18 cellular contexts compared by ENCODE assay signal in genomic region chr11:30285416-30286121, GRCh38. TPM values are rescaled to one million over a fixed set of nuclear protein-coding genes. Genes with fewer than 3 reads are reported as not detected.
DNase-seq lines count a peak whose midpoint lies in the region; ATAC-seq, FAIRE-seq and TF ChIP-seq lines count a peak whose summit lies in the region.
"Had no signal": no experiment of that assay in that cellular context is flagged by ENCODE, and none has a peak within 500 bp of the region (broad histone marks: within the 10 kb centered on the region; RNA-seq: fewer than 3 reads in every experiment).

No MANE protein-coding gene starts in this region.

- in situ Hi-C loops in IMR-90 (cut with MboI; ENCODE audit: low sequenced_read_pairs) (no loop called here), K562 (cut with MboI) (no loop called here)

- TF ChIP-seq CTCF in IMR-90 (conservative IDR thresholded peaks at IDR 0.05; ENCODE audit: low read depth, low read length) (no peak), K562 (IDR thresholded peaks at IDR 0.05 in 2 of 3, conservative IDR thresholded peaks at IDR 0.05 in 1 of 3; ENCODE audit: insufficient read depth in 2 of 3, low read depth in 1 of 3, low read length in 3 of 3) (no peak), foreskin keratinocyte (conservative IDR thresholded peaks at IDR 0.05) (no peak), osteocyte (IDR thresholded peaks at IDR 0.05) (no peak)

- TF ChIP-seq RAD21 in IMR-90 (IDR thresholded peaks at IDR 0.05; ENCODE audit: low read length) (no peak), K562 (CRISPR knock-in tag; conservative IDR thresholded peaks at IDR 0.05 in 1 of 2, IDR thresholded peaks at IDR 0.05 in 1 of 2) (no peak)

- H3K23ac ChIP-seq in IMR-90 (ENCODE audit: low read depth, low read length) = no peak overlapping the region

- H3K14ac ChIP-seq in IMR-90 (replicated peaks; ENCODE audit: low read depth, low read length) = no peak overlapping the region

- H2AK9ac ChIP-seq in IMR-90 (replicated peaks; ENCODE audit: low read depth, low read length, poor library complexity) = no peak overlapping the region

- no peaks in the 10 kb centered on the region for H3K9me3 ChIP-seq in IMR-90 (ENCODE audit: control insufficient read depth, insufficient read depth, low read length)
- no peaks in the 10 kb centered on the region; the same call in 1 of the 2 replicates for H3K9me3 ChIP-seq in K562 (replicated peaks; ENCODE audit: control insufficient read depth, insufficient read depth, low read depth, low read length)
- H3K9me3 ChIP-seq: BLaER1, HAP-1 had no signal

- H3K56ac ChIP-seq in IMR-90 (ENCODE audit: extremely low read depth, insufficient read depth, low read length) = no peak overlapping the region

- H3K27me3 Mint-ChIP-seq in osteocyte (ENCODE audit: unreplicated experiment) (peaks cover 3% of the 10 kb centered on the region), T-cell (peaks cover 1 to 3% of the 10 kb centered on the region in 2 donors)
- H3K27me3 Mint-ChIP-seq: CD4-positive, alpha-beta memory T cell had no signal

- ATAC-seq in IMR-90 (ENCODE audit: low read depth) (no peak), K562 (no peak), foreskin keratinocyte (peak; percentile 64), T-cell (replicated peaks in 1 of 4) (no peak)

- H3K4me2 ChIP-seq in IMR-90 (ENCODE audit: low read depth, low read length) = no peak overlapping the region
- H3K4me2 ChIP-seq in K562 (ENCODE audit: insufficient read depth, low read length) = no peak overlapping the region
- H3K4me2 ChIP-seq: BLaER1 had no signal

- no peak overlapping the region for H2BK20ac ChIP-seq in IMR-90 (ENCODE audit: low read depth, low read length)

- H3K9ac ChIP-seq in IMR-90 (ENCODE audit: low read depth, low read length) = no peak overlapping the region
- no peak overlapping the region for H3K9ac ChIP-seq in K562 (ENCODE audit: insufficient read depth in 1 of 2, low read depth in 2 of 2, low read length in 2 of 2)
- H3K9ac ChIP-seq: BLaER1, GM23248 had no signal

- POLR2A ChIA-PET in IMR-90 (lab: Charles Lee; ENCODE audit: unreplicated experiment) = no interaction called here
- POLR2A ChIA-PET in K562 (lab: Yijun Ruan, JAX) = no interaction called here
- POLR2A ChIA-PET in T-cell (lab: Charles Lee) = no interaction called here

- BruUV-seq in IMR-90 (replicated peaks; lab: Mats Ljungman, UMichigan) (no TSS peak), K562 (replicated peaks; lab: Mats Ljungman, UMichigan) (no TSS peak)

- H2AK5ac ChIP-seq in IMR-90 (ENCODE audit: low read depth, low read length) = no peak overlapping the region

- no peak overlapping the region for H3K4ac ChIP-seq in IMR-90 (ENCODE audit: low read depth, low read length)

- H3K9me1 ChIP-seq in IMR-90 (ENCODE audit: insufficient read depth, low read length) (no peaks in the 10 kb centered on the region), K562 (ENCODE audit: control insufficient read depth, insufficient read depth, low read length) (no peaks in the 10 kb centered on the region)

- H2AFZ ChIP-seq in ACC112 (ENCODE audit: low read length, unreplicated experiment) (peak overlapping the region; percentile 24), IMR-90 (replicated peaks; ENCODE audit: low read length, poor library complexity) (no peak overlapping the region), K562 (ENCODE audit: low read depth, low read length) (no peak overlapping the region)
- H2AFZ ChIP-seq: GM23248 had no signal

- no peaks in the 10 kb centered on the region for H3K79me1 ChIP-seq in IMR-90 (ENCODE audit: low read depth in 1 of 2, low read length in 2 of 2)

- H3K4me3 Mint-ChIP-seq in osteocyte (ENCODE audit: unreplicated experiment) (no peak overlapping the region), T-cell (no peak overlapping the region)
- H3K4me3 Mint-ChIP-seq: CD14-positive monocyte; CD4-positive, alpha-beta memory T cell had no signal

- no peak for FAIRE-seq in K562 (lab: Jason Lieb, UNC)

- H2BK15ac ChIP-seq in IMR-90 (ENCODE audit: low read depth, low read length) = no peak overlapping the region

- H3K9me3 Mint-ChIP-seq in osteocyte (ENCODE audit: unreplicated experiment) (no peaks in the 10 kb centered on the region), T-cell (no peaks in the 10 kb centered on the region)

- no peak for TF ChIP-seq POLR2A in IMR-90 (IDR thresholded peaks at IDR 0.05; ENCODE audit: low read depth, low read length)
- no peak for TF ChIP-seq POLR2A in K562 (conservative IDR thresholded peaks at IDR 0.05)

- no peaks in the 10 kb centered on the region for H4K20me1 ChIP-seq in IMR-90 (ENCODE audit: insufficient read depth, low read length)
- no peaks in the 10 kb centered on the region for H4K20me1 ChIP-seq in K562 (replicated peaks; ENCODE audit: control insufficient read depth, insufficient read depth, low read length)
- H4K20me1 ChIP-seq: BLaER1 had no signal

- H4K5ac ChIP-seq in IMR-90 (ENCODE audit: low read depth, low read length) = no peak overlapping the region

- no peak overlapping the region for H2BK5ac ChIP-seq in IMR-90 (ENCODE audit: low read depth, low read length, poor library complexity, severe bottlenecking)

- intact Hi-C loops in IMR-90 (cut with micrococcal nuclease) = no loop called here
- intact Hi-C loops in K562 (cut with micrococcal nuclease) = no loop called here

- H3K27me3 ChIP-seq in ACC112 (ENCODE audit: insufficient read depth, low read length) = peaks cover 4% of the 10 kb centered on the region; the same call in 1 of the 2 replicates
- H3K27me3 ChIP-seq in IMR-90 (ENCODE audit: control insufficient read depth, insufficient read depth, low read length) = no peaks in the 10 kb centered on the region
- H3K27me3 ChIP-seq in K562 (ENCODE audit: control insufficient read depth in 2 of 2, insufficient read depth in 2 of 2, low read length in 2 of 2) = no peaks in the 10 kb centered on the region
- no peaks in the 10 kb centered on the region for H3K27me3 ChIP-seq in foreskin keratinocyte
- H3K27me3 ChIP-seq: BLaER1 had no signal

- DNase-seq in IMR-90 = no peak
- no peak for DNase-seq in K562 (ENCODE audit: extremely low read depth in 1 of 4, low spot score in 3 of 4)
- DNase-seq in foreskin keratinocyte = peak; percentile 46 to 81
- no peak for DNase-seq in osteocyte (ENCODE audit: extremely low spot score, unreplicated experiment)
- no peak for DNase-seq in T-cell
- DNase-seq in activated T-cell treated with anti-CD3 and anti-CD28 coated beads, Interleukin-2, amount 50 U/mL, for 1 hour = no peak
- DNase-seq: CD4-positive, alpha-beta memory T cell; DMS79 treated with DMSO at 0.1 percent for 48 hours; GF-D8; GM23248; KBM-7 had no signal

- H3K27ac Mint-ChIP-seq in osteocyte (ENCODE audit: unreplicated experiment) (no peak overlapping the region), T-cell (no peak overlapping the region)
- H3K27ac Mint-ChIP-seq: CD14-positive monocyte; CD4-positive, alpha-beta memory T cell had no signal

- no peak overlapping the region for H2BK120ac ChIP-seq in IMR-90 (ENCODE audit: low read depth, low read length)

- peaks cover 3% of the 10 kb centered on the region for H3K4me1 ChIP-seq in ACC112 (ENCODE audit: control insufficient read depth, insufficient read depth, low read length, unreplicated experiment)
- no peaks in the 10 kb centered on the region for H3K4me1 ChIP-seq in IMR-90 (ENCODE audit: control insufficient read depth, insufficient read depth, low read length)
- no peaks in the 10 kb centered on the region for H3K4me1 ChIP-seq in K562 (replicated peaks in 1 of 2; ENCODE audit: control insufficient read depth in 2 of 2, insufficient read depth in 2 of 2, low read length in 2 of 2)
- H3K4me1 ChIP-seq in foreskin keratinocyte = no peaks in the 10 kb centered on the region
- H3K4me1 ChIP-seq: HAP-1 had no signal

- WGBS in IMR-90 (ENCODE audit: extremely low coverage in 2 of 2, insufficient read length in 1 of 2), 2 experiments = no CpG with 5 or more reads among the region's 3 CpGs
- 0% methylated on average over 3 of the region's 3 CpGs for WGBS in K562 (ENCODE audit: insufficient coverage, low coverage, missing lambda C conversion rate)

- H3K18ac ChIP-seq in IMR-90 (ENCODE audit: low read depth, low read length) = no peak overlapping the region

- H3K79me2 ChIP-seq in ACC112 (ENCODE audit: control insufficient read depth, insufficient read depth, low read length, unreplicated experiment) = no peaks in the 10 kb centered on the region
- H3K79me2 ChIP-seq in K562 (ENCODE audit: control insufficient read depth, insufficient read depth, low read length) = no peaks in the 10 kb centered on the region

- dilution Hi-C loops in IMR-90 (cut with HindIII; ENCODE audit: low sequenced_read_pairs, unreplicated experiment) = no loop called here

- no peaks in the 10 kb centered on the region for H3K36me3 Mint-ChIP-seq in osteocyte (ENCODE audit: unreplicated experiment)
- no peaks in the 10 kb centered on the region for H3K36me3 Mint-ChIP-seq in T-cell
- H3K36me3 Mint-ChIP-seq: CD14-positive monocyte; CD4-positive, alpha-beta memory T cell had no signal

- no peaks in the 10 kb centered on the region for H3K36me3 ChIP-seq in ACC112 (ENCODE audit: insufficient read depth, low read length)
- no peaks in the 10 kb centered on the region for H3K36me3 ChIP-seq in IMR-90 (ENCODE audit: control insufficient read depth, insufficient read depth, low read length)
- H3K36me3 ChIP-seq in K562 (ENCODE audit: control insufficient read depth, insufficient read depth, low read length) = no peaks in the 10 kb centered on the region
- H3K36me3 ChIP-seq: BLaER1, HAP-1 had no signal

- no peak overlapping the region for H4K91ac ChIP-seq in IMR-90 (ENCODE audit: insufficient read depth, low read depth, low read length)

- no peak overlapping the region for H3K4me3 ChIP-seq in ACC112 (ENCODE audit: low read depth, low read length)
- no peak overlapping the region for H3K4me3 ChIP-seq in IMR-90 (ENCODE audit: insufficient read depth, low read depth, low read length)
- H3K4me3 ChIP-seq in K562 = no peak overlapping the region
- H3K4me3 ChIP-seq: BLaER1, GM23248, HAP-1 had no signal

- TF ChIP-seq EP300 in K562 (IDR thresholded peaks at IDR 0.05; ENCODE audit: low read length) = no peak

- CTCF ChIA-PET in IMR-90 (lab: Yijun Ruan, JAX) = no interaction called here
- CTCF ChIA-PET in K562 (lab: Yijun Ruan, JAX; ENCODE audit: low intra/inter-chr PET ratio) = no interaction called here
- CTCF ChIA-PET in T-cell (lab: Charles Lee) = no interaction called here

- H3K27ac ChIP-seq in ACC112 (ENCODE audit: low read depth, low read length) = no peak overlapping the region
- no peak overlapping the region for H3K27ac ChIP-seq in IMR-90 (ENCODE audit: insufficient read depth, low read length)
- no peak overlapping the region for H3K27ac ChIP-seq in K562 (ENCODE audit: extremely low read depth, low read depth, low read length)
- no peak overlapping the region for H3K27ac ChIP-seq in foreskin keratinocyte
- H3K27ac ChIP-seq: BLaER1, GM23248 had no signal

- no peak overlapping the region for H4K8ac ChIP-seq in IMR-90 (ENCODE audit: low read depth in 2 of 2, low read length in 2 of 2)

- H3K4me1 Mint-ChIP-seq in osteocyte (ENCODE audit: unreplicated experiment) (peaks cover 8% of the 10 kb centered on the region), T-cell (peaks cover 21 to 27% (median 24%) of the 10 kb centered on the region in 3 donors)
- H3K4me1 Mint-ChIP-seq: CD14-positive monocyte had no signal

RNA-seq across cellular contexts. Expression of gene ARL14EP, which starts 37.3 kb away (rescaled TPM):
- 13.8 and 28.1 TPM in 2 replicates for total RNA-seq in IMR-90 (2012; rRNA removed)
- 12.5 and 15.7 TPM in 2 replicates for polyA plus RNA-seq in IMR-90 (2012; rRNA removed)
- 1.2 and 1.5 TPM in 2 replicates for polyA plus RNA-seq in IMR-90 (2012; cell fraction: cytosol; rRNA removed)
- 1.4 and 11.0 TPM in 2 replicates for polyA plus RNA-seq in IMR-90 (2012; cell fraction: nucleus; rRNA removed; ENCODE audit: low replicate concordance)
- 21.2 and 62.0 TPM in 2 replicates for total RNA-seq in K562 (2011; cell fraction: chromatin; rRNA removed; ENCODE audit: low replicate concordance)
- 8.0 and 10.8 TPM in 2 replicates for total RNA-seq in K562 (2011; cell fraction: nucleolus; rRNA removed)
- total RNA-seq in K562 (2011; cell fraction: nucleoplasm; rRNA removed) = 25.5 and 34.0 TPM in 2 replicates
- total RNA-seq in K562 (2014; rRNA removed) = 11.4 and 11.6 TPM in 2 replicates
- total RNA-seq in K562 (2014; rRNA removed; fragmentation: Illumina TruSeq; extraction: Trizol) = 25.9 and 32.6 TPM in 2 replicates
- 21.7 and 23.0 TPM in 2 replicates for total RNA-seq in K562 (2015; rRNA removed; fragmentation: Illumina TruSeq; extraction: Trizol)
- total RNA-seq in K562 (2021) = 21.6 and 23.8 TPM in 2 replicates
- polyA plus RNA-seq in K562 (2011; rRNA removed) = 28.5 and 38.1 TPM in 2 replicates
- polyA plus RNA-seq in K562 (2011; cell fraction: cytosol; rRNA removed) = 3.9 and 10.5 TPM in 2 replicates
- polyA plus RNA-seq in K562 (2011; cell fraction: nucleus; rRNA removed) = 10.4 and 18.5 TPM in 2 replicates
- 17.9 and 30.3 TPM in 2 replicates for polyA plus RNA-seq in K562 (2012)
- 27.4 and 37.4 TPM in 2 replicates for polyA plus RNA-seq in K562 (2014; fragmentation: Illumina TruSeq; extraction: Trizol)
- 10 to 100 TPM; 37.8 to 42.7 TPM for polyA plus RNA-seq in K562 (2014; fragmentation: Nextera tagmentation; extraction: Ambion mirVana)
- 13.1 and 16.4 TPM in 2 replicates for polyA plus RNA-seq in K562 (2014; rRNA removed)
- polyA minus RNA-seq in K562 (2011; rRNA and poly(A)+ RNA removed) = 29.2 and 36.0 TPM in 2 replicates
- polyA minus RNA-seq in K562 (2011; cell fraction: cytosol; rRNA and poly(A)+ RNA removed) = 9.1 and 11.8 TPM in 2 replicates
- 14.7 and 30.9 TPM in 2 replicates for polyA minus RNA-seq in K562 (2011; cell fraction: nucleus; rRNA and poly(A)+ RNA removed)
- total RNA-seq in foreskin keratinocyte = 14.0 and 15.6 TPM in 2 replicates
- polyA plus RNA-seq in foreskin keratinocyte = 9.1 and 10.3 TPM in 2 replicates
- 21.6 and 21.7 TPM in 2 replicates for total RNA-seq in osteocyte
- total RNA-seq in T-cell = 10 to 100 TPM; 29.8 to 43.8 (median 39.2) TPM

RNA-seq across cellular contexts. Expression of gene FSHB, which starts 54.8 kb away (rescaled TPM):
- total RNA-seq in IMR-90 (2012; rRNA removed) (not detected in 2 replicates), K562 (2014; rRNA removed) (not detected in 2 replicates), K562 (2014; rRNA removed; fragmentation: Illumina TruSeq; extraction: Trizol) (not detected in 2 replicates), K562 (2015; rRNA removed; fragmentation: Illumina TruSeq; extraction: Trizol) (not detected in 2 replicates), K562 (2021) (not detected in 2 replicates), foreskin keratinocyte (not detected in 2 replicates), osteocyte (not detected in 2 replicates), T-cell (not detected)
- polyA plus RNA-seq in IMR-90 (2012; rRNA removed) (not detected in 2 replicates), K562 (2011; rRNA removed) (not detected in 2 replicates), K562 (2014; fragmentation: Illumina TruSeq; extraction: Trizol) (not detected in 2 replicates), K562 (2014; fragmentation: Nextera tagmentation; extraction: Ambion mirVana) (not detected), K562 (2014; rRNA removed) (not detected in 2 replicates), foreskin keratinocyte (not detected in 2 replicates)
- not detected in 2 replicates for polyA plus RNA-seq in IMR-90 (2012; cell fraction: cytosol; rRNA removed)
- not detected in 2 replicates for polyA plus RNA-seq in IMR-90 (2012; cell fraction: nucleus; rRNA removed; ENCODE audit: low replicate concordance)
- total RNA-seq in K562 (2011; cell fraction: chromatin; rRNA removed; ENCODE audit: low replicate concordance) = not detected in 2 replicates
- not detected in 2 replicates for total RNA-seq in K562 (2011; cell fraction: nucleolus; rRNA removed)
- total RNA-seq in K562 (2011; cell fraction: nucleoplasm; rRNA removed) = not detected in 2 replicates
- polyA plus RNA-seq in K562 (2011; cell fraction: cytosol; rRNA removed) = not detected in 2 replicates
- polyA plus RNA-seq in K562 (2011; cell fraction: nucleus; rRNA removed) = not detected in 2 replicates
- not detected in 2 replicates for polyA plus RNA-seq in K562 (2012)
- not detected in 2 replicates for polyA minus RNA-seq in K562 (2011; rRNA and poly(A)+ RNA removed)
- not detected in 2 replicates for polyA minus RNA-seq in K562 (2011; cell fraction: cytosol; rRNA and poly(A)+ RNA removed)
- not detected in 2 replicates for polyA minus RNA-seq in K562 (2011; cell fraction: nucleus; rRNA and poly(A)+ RNA removed)
- total RNA-seq: CD4-positive, alpha-beta memory T cell; GM23248; H4; HT-29 had no signal
- polyA plus RNA-seq: AG04450; CD14-positive monocyte; CD4-positive, alpha-beta memory T cell; GM23248 had no signal

Comparison
In these comparisons a context has a peak if more than half of its experiments do, and no peak if none do; other contexts are left out.
1. DNase-seq: peak in foreskin keratinocyte (2 of 2); none in IMR-90 (single experiment), K562 (0 of 4), osteocyte (single experiment), T-cell (0 of 34) and activated T-cell treated with anti-CD3 and anti-CD28 coated beads, Interleukin-2, amount 50 U/mL, for 1 hour (single experiment).